21 cellular contexts compared by ENCODE assay signal in genomic region chr20:4605166-4605565, GRCh38.
"Had no signal": no experiment of that assay in that cellular context is flagged by ENCODE, and none has a peak within 500 bp of the region (broad histone marks: within the 10 kb centered on the region; RNA-seq: fewer than 3 reads in every experiment).

No MANE protein-coding gene starts in this region.

- H3K27me3 ChIP-seq: thyroid gland had no signal

- H3K36me3 Mint-ChIP-seq: naive thymus-derived CD4-positive, alpha-beta T cell; stimulated activated effector memory CD8-positive, alpha-beta T cell treated with anti-CD3 and anti-CD28 coated beads, Interleukin-12 subunit alpha, Interleukin-12 subunit beta, amount 100 ng/mL, for 72 hours; type B pancreatic cell had no signal

- ATAC-seq: heart left ventricle; left ventricle myocardium superior; naive thymus-derived CD4-positive, alpha-beta T cell; right cardiac atrium; stimulated activated effector memory CD8-positive, alpha-beta T cell treated with anti-CD3 and anti-CD28 coated beads, Interleukin-12 subunit alpha, Interleukin-12 subunit beta, amount 100 ng/mL, for 72 hours; stimulated activated naive CD8-positive, alpha-beta T cell treated with anti-CD3 and anti-CD28 coated beads, Interleukin-15, Interleukin-2, amounts not matched to agents 100 U/mL and 50 U/mL, for 24 hours had no signal

- H3K9me3 Mint-ChIP-seq: naive thymus-derived CD4-positive, alpha-beta T cell; stimulated activated effector memory CD8-positive, alpha-beta T cell treated with anti-CD3 and anti-CD28 coated beads, Interleukin-12 subunit alpha, Interleukin-12 subunit beta, amount 100 ng/mL, for 72 hours; type B pancreatic cell had no signal

- H3K4me3 Mint-ChIP-seq: naive thymus-derived CD4-positive, alpha-beta T cell; stimulated activated effector memory CD8-positive, alpha-beta T cell treated with anti-CD3 and anti-CD28 coated beads, Interleukin-12 subunit alpha, Interleukin-12 subunit beta, amount 100 ng/mL, for 72 hours; type B pancreatic cell had no signal

- H3K4me3 ChIP-seq: dorsolateral prefrontal cortex, heart left ventricle, lung, suprapubic skin, thyroid gland had no signal

- H3K27ac ChIP-seq: neutrophil, suprapubic skin, thyroid gland had no signal

- DNase-seq: cortex of kidney; dorsolateral prefrontal cortex; effector CD8-positive, alpha-beta T cell; heart left ventricle; hippocampal formation; left colon; left ventricle myocardium superior; mesendoderm; naive thymus-derived CD4-positive, alpha-beta T cell; right cardiac atrium; stimulated activated CD4-positive, alpha-beta T cell treated with anti-CD3 and anti-CD28 coated beads, Interleukin-4, amount 100 ng/mL, for 1 hour; stimulated activated CD8-positive, alpha-beta memory T cell treated with anti-CD3 and anti-CD28 coated beads, Interleukin-4, amount 100 ng/mL, for 48 hours; stimulated activated naive CD8-positive, alpha-beta T cell treated with anti-CD3 and anti-CD28 coated beads, Interleukin-15, Interleukin-2, amounts not matched to agents 100 U/mL and 50 U/mL, for 24 hours; thyroid gland had no signal

- H3K36me3 ChIP-seq: heart left ventricle, neutrophil, suprapubic skin, thyroid gland had no signal

- H3K9me3 ChIP-seq: heart left ventricle, neutrophil, suprapubic skin, thyroid gland had no signal

- FAIRE-seq: frontal cortex, urothelium cell line had no signal

- H3K27ac Mint-ChIP-seq: naive thymus-derived CD4-positive, alpha-beta T cell; stimulated activated effector memory CD8-positive, alpha-beta T cell treated with anti-CD3 and anti-CD28 coated beads, Interleukin-12 subunit alpha, Interleukin-12 subunit beta, amount 100 ng/mL, for 72 hours; type B pancreatic cell had no signal
